ENCODE assay signal across 21 cellular contexts in the genomic region with DNA sequence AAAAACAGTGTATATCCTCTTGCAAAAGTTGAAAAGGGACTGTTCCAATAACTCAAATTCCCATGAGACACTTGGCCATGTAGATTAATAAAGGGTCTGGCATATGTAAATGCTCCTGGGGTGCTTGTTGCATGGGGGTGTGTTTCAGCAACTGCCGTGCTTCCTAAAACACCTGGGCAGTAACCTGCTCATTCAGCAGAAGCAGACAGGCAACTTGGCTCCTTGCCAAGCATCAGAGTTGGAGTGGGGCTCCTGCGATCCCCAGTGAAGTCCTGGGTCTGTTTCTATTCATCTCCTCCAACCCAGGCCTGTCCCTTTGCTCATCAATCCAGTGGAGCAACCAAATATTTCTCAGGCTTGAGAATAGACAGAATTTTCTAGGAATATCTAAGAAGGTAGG. TPM values are rescaled to one million over a fixed set of nuclear protein-coding genes. Genes with fewer than 3 reads are reported as not detected.
DNase-seq lines count a peak whose midpoint lies in the region; ATAC-seq, FAIRE-seq and TF ChIP-seq lines count a peak whose summit lies in the region.
"Had no signal": no experiment of that assay in that cellular context is flagged by ENCODE, and none has a peak within 500 bp of the region (broad histone marks: within the 10 kb centered on the region; RNA-seq: fewer than 3 reads in every experiment).

No MANE protein-coding gene starts in this region.

- no peaks in the 10 kb centered on the region; a peak in 2 of 5 replicates for H3K27me3 ChIP-seq in HepG2 (ENCODE audit: control insufficient read depth in 1 of 2, insufficient read depth in 2 of 2, low read length in 2 of 2)
- no peaks in the 10 kb centered on the region for H3K27me3 ChIP-seq in right lobe of liver

- H3K36me3 Mint-ChIP-seq in activated CD4-positive, alpha-beta T cell treated with anti-CD3 and anti-CD28 coated beads, Interleukin-2, amount 10 ng/mL, durations not matched to agents 24 days and 14 days (ENCODE audit: low read depth), result no peaks in the 10 kb centered on the region
- H3K36me3 Mint-ChIP-seq: CD14-positive monocyte had no signal

- peaks cover 9% of the 10 kb centered on the region for H3K9me3 Mint-ChIP-seq in activated CD4-positive, alpha-beta T cell treated with anti-CD3 and anti-CD28 coated beads, Interleukin-2, amount 10 ng/mL, durations not matched to agents 24 days and 14 days

- no peak overlapping the region for H3K4me2 ChIP-seq in HepG2 (ENCODE audit: low read depth, low read length)
- H3K4me2 ChIP-seq: A549 had no signal

- DNase-seq in HepG2 (ENCODE audit: low spot score) (no peak), right lobe of liver (no peak), NCI-H146 treated with DMSO at 0.1 percent for 48 hours (lab: John Stamatoyannopoulos, UW; ENCODE audit: unreplicated experiment) (peak; percentile 36), NCI-H510A treated with DMSO at 0.1 percent for 48 hours (lab: John Stamatoyannopoulos, UW) (peak; percentile 38), COR-L47 (lab: John Stamatoyannopoulos, UW) (no peak), occipital lobe (lab: John Stamatoyannopoulos, UW) (no peak)
- no peak for DNase-seq in activated CD4-positive, alpha-beta T cell treated with anti-CD3 and anti-CD28 coated beads, Interleukin-2, amount 10 ng/mL, durations not matched to agents 24 days and 14 days
- DNase-seq: DMS 273 treated with DMSO at 0.1 percent for 48 hours, GM23248, KG1, NCI-H1092, NCI-H1694 treated with DMSO at 0.1 percent for 48 hours, NCI-H446 treated with DMSO at 0.1 percent for 48 hours, Right ventricle myocardium superior, T-helper 2 cell had no signal

- WGBS in HepG2 (ENCODE audit: low lambda C conversion rate), result 0% methylated on average over 1 of the region's 2 CpGs
- WGBS in right lobe of liver (ENCODE audit: insufficient coverage, low coverage, low lambda C conversion rate, missing lambda C conversion rate), result 80% methylated on average over 1 of the region's 2 CpGs

- H3K27me3 Mint-ChIP-seq in activated CD4-positive, alpha-beta T cell treated with anti-CD3 and anti-CD28 coated beads, Interleukin-2, amount 10 ng/mL, durations not matched to agents 24 days and 14 days, result no peaks in the 10 kb centered on the region

- H3K36me3 ChIP-seq in HepG2 (replicated peaks in 1 of 2; ENCODE audit: control insufficient read depth in 1 of 2, insufficient read depth in 2 of 2, low read length in 2 of 2) (no peaks in the 10 kb centered on the region), right lobe of liver (no peaks in the 10 kb centered on the region)
- H3K36me3 ChIP-seq: HAP-1 had no signal

- ATAC-seq in HepG2, result no peak
- no peak for ATAC-seq in right lobe of liver
- ATAC-seq: A549 had no signal

- CTCF ChIA-PET in HepG2 (lab: Yijun Ruan, JAX; ENCODE audit: low intra/inter-chr PET ratio, low total read pairs), result no interaction called here

- H3K4me3 Mint-ChIP-seq in activated CD4-positive, alpha-beta T cell treated with anti-CD3 and anti-CD28 coated beads, Interleukin-2, amount 10 ng/mL, durations not matched to agents 24 days and 14 days, result no peak overlapping the region
- H3K4me3 Mint-ChIP-seq: B cell, CD14-positive monocyte had no signal

- POLR2A ChIA-PET in HepG2 (lab: Yijun Ruan, JAX), result no interaction called here

- H3K4me3 ChIP-seq in HepG2 (replicated peaks in 1 of 3; ENCODE audit: insufficient read depth in 1 of 3, low read depth in 2 of 3, low read length in 3 of 3) (no peak overlapping the region), right lobe of liver (no peak overlapping the region)
- H3K4me3 ChIP-seq: A549, GM23248, HAP-1 had no signal

- in situ Hi-C loops in HepG2 (cut with HindIII; ENCODE audit: extremely low pct_ligation_motif_present, low pct_unique_long_range_greater_than_20kb), result no loop called here

- intact Hi-C loops in HepG2 (cut with micrococcal nuclease; ENCODE audit: unreplicated experiment) (no loop called here), right lobe of liver (cut with DNase I) (no loop called here)
- intact Hi-C loops in activated CD4-positive, alpha-beta T cell treated with anti-CD3 and anti-CD28 coated beads, Interleukin-2, amount 10 ng/mL, durations not matched to agents 24 days and 14 days (cut with micrococcal nuclease), result no loop called here

- no peak for TF ChIP-seq RAD21 in HepG2 (CRISPR knock-in tag; IDR thresholded peaks at IDR 0.05)

- TF ChIP-seq EP300 in HepG2 (IDR thresholded peaks at IDR 0.05; ENCODE audit: low read depth in 2 of 2, low read length in 2 of 2) (no peak), HepG2 (CRISPR knock-in tag; IDR thresholded peaks at IDR 0.05; ENCODE audit: borderline replicate concordance) (no peak)

- H2AFZ ChIP-seq in HepG2 (ENCODE audit: low read length), result no peak overlapping the region
- H2AFZ ChIP-seq: GM23248 had no signal

- no peak overlapping the region for H3K9ac ChIP-seq in HepG2 (ENCODE audit: insufficient read depth, low read depth, low read length)
- H3K9ac ChIP-seq: GM23248 had no signal

- BruUV-seq in HepG2 (replicated peaks; lab: Mats Ljungman, UMichigan), result no TSS peak

- H3K4me1 ChIP-seq in HepG2 (ENCODE audit: insufficient read depth, low read length) (no peaks in the 10 kb centered on the region), right lobe of liver (no peaks in the 10 kb centered on the region)
- H3K4me1 ChIP-seq: HAP-1 had no signal

- H3K27ac ChIP-seq in HepG2 (ENCODE audit: extremely low read length, insufficient read depth, low read length) (no peak overlapping the region), right lobe of liver (no peak overlapping the region)
- H3K27ac ChIP-seq: A549, GM23248 had no signal

- no peaks in the 10 kb centered on the region for H3K79me2 ChIP-seq in HepG2 (ENCODE audit: insufficient read depth, low read length)

- FAIRE-seq in HepG2 (lab: Jason Lieb, UNC), result no peak
- FAIRE-seq: GM12891 had no signal

- TF ChIP-seq POLR2A in HepG2 (IDR thresholded peaks at IDR 0.05; ENCODE audit: insufficient read depth in 1 of 2, low read depth in 2 of 2, low read length in 2 of 2), result no peak
- no peak for TF ChIP-seq POLR2A in right lobe of liver (IDR thresholded peaks at IDR 0.05)

- TF ChIP-seq CTCF in HepG2 (CRISPR knock-in tag; IDR thresholded peaks at IDR 0.05), result no peak
- TF ChIP-seq CTCF in right lobe of liver (IDR thresholded peaks at IDR 0.05), result no peak

- no peaks in the 10 kb centered on the region for H3K4me1 Mint-ChIP-seq in activated CD4-positive, alpha-beta T cell treated with anti-CD3 and anti-CD28 coated beads, Interleukin-2, amount 10 ng/mL, durations not matched to agents 24 days and 14 days
- H3K4me1 Mint-ChIP-seq: B cell, CD14-positive monocyte had no signal

- no peak overlapping the region for H3K27ac Mint-ChIP-seq in activated CD4-positive, alpha-beta T cell treated with anti-CD3 and anti-CD28 coated beads, Interleukin-2, amount 10 ng/mL, durations not matched to agents 24 days and 14 days
- H3K27ac Mint-ChIP-seq: B cell had no signal

- H4K20me1 ChIP-seq in HepG2 (ENCODE audit: insufficient read depth, low read length), result no peaks in the 10 kb centered on the region

- H3K9me3 ChIP-seq in HepG2 (ENCODE audit: low read length) (no peaks in the 10 kb centered on the region), right lobe of liver (no peaks in the 10 kb centered on the region)
- H3K9me3 ChIP-seq: A549, HAP-1 had no signal

TF ChIP-seq in HepG2, 621 proteins besides CTCF, POLR2A, EP300 and RAD21:
- 0 out of 2 replicates have a peak, but pooled peaks have one; percentile 35 for TF ChIP-seq LCORL (IDR thresholded peaks at IDR 0.05)
- TF ChIP-seq LCORL (CRISPR knock-in tag; IDR thresholded peaks at IDR 0.05), result no peak
- TF ChIP-seq TOPORS (CRISPR knock-in tag; IDR thresholded peaks at IDR 0.05), result no peak

RNA-seq across cellular contexts. Expression of a gene that starts 42.2 kb away (rescaled TPM):
- not detected in 2 replicates for total RNA-seq in HepG2 (2016; rRNA removed; fragmentation: Illumina TruSeq; extraction: Trizol)
- not detected in 2 replicates for total RNA-seq in HepG2 (2016; cell fraction: cytosol; rRNA removed; fragmentation: Illumina TruSeq; extraction: Trizol; ENCODE audit: low read depth)
- not detected in 2 replicates for total RNA-seq in HepG2 (2016; cell fraction: insoluble cytoplasmic fraction; rRNA removed; fragmentation: Illumina TruSeq; extraction: Trizol)
- total RNA-seq in HepG2 (2016; cell fraction: membrane; rRNA removed; fragmentation: Illumina TruSeq; extraction: Trizol), result not detected in 2 replicates
- total RNA-seq in HepG2 (2016; cell fraction: nucleus; rRNA removed; fragmentation: Illumina TruSeq; extraction: Trizol), result not detected in 2 replicates
- polyA plus RNA-seq in HepG2 (2011; rRNA removed), result not detected in 2 replicates
- not detected in 2 replicates for polyA plus RNA-seq in HepG2 (2011; cell fraction: cytosol; rRNA removed)
- not detected in 2 replicates for polyA plus RNA-seq in HepG2 (2011; cell fraction: nucleus; rRNA removed)
- not detected in 2 replicates for polyA plus RNA-seq in HepG2 (2012)
- not detected in 2 replicates for polyA plus RNA-seq in HepG2 (2016; cell fraction: cytosol; fragmentation: Illumina TruSeq; extraction: Trizol; ENCODE audit: low read depth)
- polyA plus RNA-seq in HepG2 (2016; cell fraction: insoluble cytoplasmic fraction; fragmentation: Illumina TruSeq; extraction: Trizol; ENCODE audit: low read depth), result not detected in 2 replicates
- polyA plus RNA-seq in HepG2 (2016; cell fraction: membrane; fragmentation: Illumina TruSeq; extraction: Trizol; ENCODE audit: low read depth), result not detected in 2 replicates
- not detected in 2 replicates for polyA plus RNA-seq in HepG2 (2016; cell fraction: nucleus; fragmentation: Illumina TruSeq; extraction: Trizol; ENCODE audit: insufficient read depth, low read depth)
- 6.1 TPM in 1 of 2 replicates, not detected in the other for polyA minus RNA-seq in HepG2 (2011; rRNA and poly(A)+ RNA removed; ENCODE audit: low replicate concordance)
- polyA minus RNA-seq in HepG2 (2011; cell fraction: cytosol; rRNA and poly(A)+ RNA removed), result not detected in 2 replicates
- not detected in 2 replicates for polyA minus RNA-seq in HepG2 (2011; cell fraction: nucleus; rRNA and poly(A)+ RNA removed)
- 1 to 10 TPM in 1 of 6 experiments, under 1 TPM in 3, not detected in 2; 0.06 to 1.3 (median 0.48) TPM for total RNA-seq in right lobe of liver
- 4.7 TPM for total RNA-seq in occipital lobe
- not detected in 2 replicates for total RNA-seq in activated CD4-positive, alpha-beta T cell treated with anti-CD3 and anti-CD28 coated beads, Interleukin-2, amount 10 ng/mL, durations not matched to agents 24 days and 14 days
- total RNA-seq: G401 had no signal
- polyA plus RNA-seq: CD14-positive monocyte had no signal

Comparison
In these comparisons a context has a peak if more than half of its experiments do, and no peak if none do; other contexts are left out.
1. DNase-seq: peak in NCI-H146 treated with DMSO at 0.1 percent for 48 hours (single experiment) and NCI-H510A treated with DMSO at 0.1 percent for 48 hours (single experiment); none in HepG2 (single experiment), right lobe of liver (0 of 3), COR-L47 (single experiment), occipital lobe (single experiment) and activated CD4-positive, alpha-beta T cell treated with anti-CD3 and anti-CD28 coated beads, Interleukin-2, amount 10 ng/mL, durations not matched to agents 24 days and 14 days (single experiment).